ENCODE assay signal across 19 cellular contexts in genomic region chr2:239978381-239978780, GRCh38. TPM values are rescaled to one million over a fixed set of nuclear protein-coding genes. Genes with fewer than 3 reads are reported as not detected.
DNase-seq lines count a peak whose midpoint lies in the region; ATAC-seq and TF ChIP-seq lines count a peak whose summit lies in the region.
"Had no signal": no experiment of that assay in that cellular context is flagged by ENCODE, and none has a peak within 500 bp of the region (broad histone marks: within the 10 kb centered on the region; RNA-seq: fewer than 3 reads in every experiment).

No MANE protein-coding gene starts in this region.

- no peak overlapping the region for H3K4me2 ChIP-seq in mesenchymal stem cell (ENCODE audit: low read length, poor library complexity, severe bottlenecking)

- WGBS in mesenchymal stem cell: 93% methylated on average over 8 of the region's 8 CpGs
- WGBS in transverse colon (ENCODE audit: low coverage in 1 of 2), 2 donors: 80 to 92% methylated on average over 4 to 8 of the region's 8 CpGs

- H3K4me1 Mint-ChIP-seq in central memory CD8-positive, alpha-beta T cell: peaks cover 18% of the 10 kb centered on the region

- TF ChIP-seq CTCF in AG09309 (IDR thresholded peaks at IDR 0.05; ENCODE audit: control insufficient read depth, insufficient read depth, low read depth, low read length, missing control alignments): no peak
- no peak for TF ChIP-seq CTCF in transverse colon (IDR thresholded peaks at IDR 0.05)

- H4K91ac ChIP-seq in mesenchymal stem cell (ENCODE audit: low read length): no peak overlapping the region

- no peak overlapping the region for H3K27ac ChIP-seq in mesenchymal stem cell (ENCODE audit: low read length, poor library complexity, severe bottlenecking)
- no peak overlapping the region for H3K27ac ChIP-seq in transverse colon
- H3K27ac ChIP-seq: neutrophil, tibial nerve had no signal

- intact Hi-C loops in transverse colon (cut with DNase I; ENCODE audit: low total_unique reads): loop anchor here (5.0 kb wide), 1 partner anchor 51 kb away; no protein-coding TSS in a partner anchor

- H2BK5ac ChIP-seq in mesenchymal stem cell (ENCODE audit: low read depth, low read length, poor library complexity, severe bottlenecking): no peak overlapping the region

- no peak overlapping the region for H2AK5ac ChIP-seq in mesenchymal stem cell (ENCODE audit: low read length, severe bottlenecking)

- no peak for TF ChIP-seq POLR2A in transverse colon (IDR thresholded peaks at IDR 0.05)

- H3K36me3 Mint-ChIP-seq in central memory CD8-positive, alpha-beta T cell (ENCODE audit: insufficient read depth): peaks cover 24% of the 10 kb centered on the region

- no peak overlapping the region for H3K4ac ChIP-seq in mesenchymal stem cell (ENCODE audit: low read depth in 1 of 2, low read length in 2 of 2)

- no peak overlapping the region for H3K4me3 ChIP-seq in AG09309 (ENCODE audit: control insufficient read depth, low read depth, low read length)
- no peak overlapping the region for H3K4me3 ChIP-seq in mesenchymal stem cell (ENCODE audit: insufficient read depth in 1 of 2, low read depth in 1 of 2, low read length in 2 of 2)
- H3K4me3 ChIP-seq in transverse colon: no peak overlapping the region
- H3K4me3 ChIP-seq: K562, tibial nerve had no signal

- DNase-seq in AG09309 (ENCODE audit: low read depth) (peak; percentile 90), LHCN-M2 (ENCODE audit: low read depth) (peak; percentile 52), mesenchymal stem cell (peak; percentile 30), occipital lobe (lab: John Stamatoyannopoulos, UW) (no peak), transverse colon (no peak)
- no peak for DNase-seq in central memory CD8-positive, alpha-beta T cell (ENCODE audit: low spot score in 2 of 2)
- DNase-seq: activated naive CD4-positive, alpha-beta T cell treated with Interleukin-2 at 50 U/mL for 16 hours; effector memory CD8-positive, alpha-beta T cell; GF-D8; immature natural killer cell; NCI-H1417; stimulated activated CD4-positive, alpha-beta T cell treated with anti-CD3 and anti-CD28 coated beads, Interleukin-4, amount 100 ng/mL, for 24 hours had no signal

- H3K9me3 ChIP-seq in mesenchymal stem cell (ENCODE audit: control insufficient read depth, low read length) (no peaks in the 10 kb centered on the region), transverse colon (no peaks in the 10 kb centered on the region)
- H3K9me3 ChIP-seq: neutrophil, tibial nerve had no signal

- TF ChIP-seq EP300 in transverse colon (IDR thresholded peaks at IDR 0.05; ENCODE audit: low read depth): no peak

- no peak overlapping the region for H4K8ac ChIP-seq in mesenchymal stem cell (ENCODE audit: low read length)

- H3K79me1 ChIP-seq in mesenchymal stem cell (replicated peaks; ENCODE audit: low read length, poor library complexity, severe bottlenecking): peaks cover 44% of the 10 kb centered on the region

- in situ Hi-C loops in transverse colon (cut with MboI; ENCODE audit: low pct_ligation_motif_present in 1 of 4, low pct_unique_long_range_greater_than_20kb in 1 of 4, low sequenced_read_pairs in 3 of 4): loop anchor here in 2 of 4 donors (25.0 kb wide), 2 partner anchors 566 to 941 kb away; partner anchors contain the start of gene HDAC4 (in 1 of the 2)

- H2AFZ ChIP-seq in mesenchymal stem cell (ENCODE audit: low read depth, low read length): no peak overlapping the region

- H3K9ac ChIP-seq in mesenchymal stem cell (ENCODE audit: low read length): peak overlapping the region; percentile 62

- H3K4me3 Mint-ChIP-seq in central memory CD8-positive, alpha-beta T cell: no peak overlapping the region
- H3K4me3 Mint-ChIP-seq: brain; effector memory CD8-positive, alpha-beta T cell; immature natural killer cell; mesothelial cell of epicardium had no signal

- H3K23ac ChIP-seq in mesenchymal stem cell (ENCODE audit: low read length in 2 of 2): no peak overlapping the region

- no peak overlapping the region for H3K14ac ChIP-seq in mesenchymal stem cell (ENCODE audit: low read length in 2 of 2)

- no peaks in the 10 kb centered on the region for H3K27me3 Mint-ChIP-seq in central memory CD8-positive, alpha-beta T cell
- H3K27me3 Mint-ChIP-seq: brain; effector memory CD8-positive, alpha-beta T cell had no signal

- peak overlapping the region; percentile 32 for H3K27ac Mint-ChIP-seq in central memory CD8-positive, alpha-beta T cell (ENCODE audit: low read depth)
- H3K27ac Mint-ChIP-seq: immature natural killer cell, mesothelial cell of epicardium had no signal

- H3K18ac ChIP-seq in mesenchymal stem cell (ENCODE audit: low read depth in 1 of 2, low read length in 2 of 2): no peak overlapping the region

- H3K4me1 ChIP-seq in mesenchymal stem cell (ENCODE audit: control insufficient read depth, insufficient read depth, low read depth, low read length): no peaks in the 10 kb centered on the region
- H3K4me1 ChIP-seq in transverse colon: no peaks in the 10 kb centered on the region
- H3K4me1 ChIP-seq: tibial nerve had no signal

- no peak overlapping the region for H2BK120ac ChIP-seq in mesenchymal stem cell (ENCODE audit: low read depth, low read length)

- no peak overlapping the region for H2BK12ac ChIP-seq in mesenchymal stem cell (ENCODE audit: low read length in 2 of 2)

- ATAC-seq in central memory CD8-positive, alpha-beta T cell (replicated peaks; ENCODE audit: extremely low read depth, poor library complexity, severe bottlenecking): no peak
- ATAC-seq in GM21717 (IDR thresholded peaks at IDR 0.05; ENCODE audit: unreplicated experiment): no peak
- ATAC-seq in GM19397 (IDR thresholded peaks at IDR 0.05; ENCODE audit: unreplicated experiment): no peak
- ATAC-seq: effector memory CD8-positive, alpha-beta T cell; K562 had no signal

- no peaks in the 10 kb centered on the region for H3K9me3 Mint-ChIP-seq in central memory CD8-positive, alpha-beta T cell
- H3K9me3 Mint-ChIP-seq: effector memory CD8-positive, alpha-beta T cell; mesothelial cell of epicardium had no signal

- H3K27me3 ChIP-seq in mesenchymal stem cell (ENCODE audit: control insufficient read depth in 1 of 2, insufficient read depth in 1 of 2, low read length in 2 of 2): no peaks in the 10 kb centered on the region
- H3K27me3 ChIP-seq in transverse colon: no peaks in the 10 kb centered on the region
- H3K27me3 ChIP-seq: neutrophil, tibial nerve had no signal

- H3K36me3 ChIP-seq in mesenchymal stem cell (ENCODE audit: control insufficient read depth in 1 of 2, insufficient read depth in 2 of 2, low read depth in 1 of 2, low read length in 2 of 2) (peaks cover 50 to 59% of the 10 kb centered on the region in 2 experiments), transverse colon (peaks cover 0 to 22% (median 4%) of the 10 kb centered on the region in 4 donors)

- H2BK15ac ChIP-seq in mesenchymal stem cell (ENCODE audit: low read depth, poor library complexity, severe bottlenecking): no peak overlapping the region

RNA-seq across cellular contexts. Expression of gene NDUFA10, which starts 46.8 kb away (rescaled TPM):
- total RNA-seq in LHCN-M2 (2014; rRNA removed) (165 and 173 TPM in 2 replicates), occipital lobe (72.4 TPM), transverse colon (100 to 1,000 TPM in 3 of 4 donors, 10 to 100 TPM in 1; 86.8 to 227 (median 157) TPM)
- polyA plus RNA-seq in LHCN-M2 (2012): 111 TPM
- polyA plus RNA-seq in mesenchymal stem cell (2013, experiment 1 of 2): 103 TPM
- 102 TPM for polyA plus RNA-seq in mesenchymal stem cell (2013, experiment 2 of 2)

RNA-seq across cellular contexts. Expression of gene OR6B2, which starts 51.8 kb away (rescaled TPM):
- not detected in 2 replicates for total RNA-seq in LHCN-M2 (2014; rRNA removed)
- not detected for polyA plus RNA-seq in LHCN-M2 (2012)
- not detected for polyA plus RNA-seq in mesenchymal stem cell (2013, experiment 1 of 2)
- not detected for polyA plus RNA-seq in mesenchymal stem cell (2013, experiment 2 of 2)
- not detected for total RNA-seq in occipital lobe
- total RNA-seq in transverse colon: not detected
- total RNA-seq: K562, mesothelial cell of epicardium had no signal
- polyA plus RNA-seq: immature natural killer cell, K562 had no signal

Comparison
In these comparisons a context has a peak if more than half of its experiments do, and no peak if none do; other contexts are left out.
1. DNase-seq: peak in AG09309 (single experiment), LHCN-M2 (single experiment) and mesenchymal stem cell (single experiment); none in central memory CD8-positive, alpha-beta T cell (0 of 2), occipital lobe (single experiment) and transverse colon (single experiment).